Comparison of ENCODE assay signal across 8 cellular contexts in genomic region chr6:130697661-130698535, GRCh38.
DNase-seq lines count a peak whose midpoint lies in the region; ATAC-seq, FAIRE-seq and TF ChIP-seq lines count a peak whose summit lies in the region.

No MANE protein-coding gene starts in this region.

- FAIRE-seq in kidney (lab: Jason Lieb, UNC), result no peak

- no peak overlapping the region for H3K4me3 ChIP-seq in astrocyte of the cerebellum (ENCODE audit: low read depth, low read length)
- H3K4me3 ChIP-seq in kidney (ENCODE audit: low read length in 2 of 2), result no peak overlapping the region

- peak; percentile 88 for TF ChIP-seq CTCF in astrocyte of the cerebellum (IDR thresholded peaks at IDR 0.05; ENCODE audit: low read depth, low read length, missing control alignments)
- TF ChIP-seq CTCF in kidney (IDR thresholded peaks at IDR 0.05; ENCODE audit: borderline replicate concordance, extremely low read depth, insufficient read depth), result peak; percentile 66

- ATAC-seq in GM19468 (IDR thresholded peaks at IDR 0.05; ENCODE audit: extremely low read depth, unreplicated experiment), result peak; percentile 52
- peak; percentile 94 for ATAC-seq in HG03565 (IDR thresholded peaks at IDR 0.05; ENCODE audit: unreplicated experiment)

- no peak overlapping the region for H3K9ac ChIP-seq in kidney (ENCODE audit: low read length in 2 of 2)

- no peak overlapping the region for H3K27ac ChIP-seq in kidney (ENCODE audit: low read depth in 2 of 2, low read length in 2 of 2)

- H3K36me3 ChIP-seq in kidney (ENCODE audit: control insufficient read depth in 1 of 2, insufficient read depth in 2 of 2, low read length in 2 of 2), result no peaks in the 10 kb centered on the region

- in situ Hi-C loops in astrocyte of the cerebellum (cut with HindIII; ENCODE audit: low sequenced_read_pairs), result no loop called here

- no peaks in the 10 kb centered on the region for H3K4me1 ChIP-seq in kidney (ENCODE audit: control insufficient read depth in 1 of 2, insufficient read depth in 1 of 2, low read depth in 1 of 2, low read length in 2 of 2)

- peak; percentile 4 for DNase-seq in DMS153 treated with DMSO at 0.1 percent for 48 hours (lab: John Stamatoyannopoulos, UW; ENCODE audit: unreplicated experiment)
- peak; percentile 17 for DNase-seq in T follicular helper cell (ENCODE audit: low read depth)
- DNase-seq in astrocyte of the cerebellum (ENCODE audit: low read depth), result peak; percentile 45
- no peak for DNase-seq in kidney
- peak; percentile 36 to 38 for DNase-seq in stimulated activated CD4-positive, alpha-beta T cell treated with anti-CD3 and anti-CD28 coated beads, Interleukin-4, amount 100 ng/mL, for 48 hours (ENCODE audit: low read depth in 2 of 2)
- no peak for DNase-seq in NCI-H2029 (lab: John Stamatoyannopoulos, UW)

- H3K9me3 ChIP-seq in kidney (ENCODE audit: control insufficient read depth in 1 of 2, low read length in 2 of 2), result no peaks in the 10 kb centered on the region

- intact Hi-C loops in kidney (cut with DNase I), result loop anchor here (10.0 kb wide), 2 partner anchors 333 to 373 kb away; partner anchors contain the start of gene TMEM200A

Comparison
In these comparisons a context has a peak if more than half of its experiments do, and no peak if none do; other contexts are left out.
1. DNase-seq: peak in DMS153 treated with DMSO at 0.1 percent for 48 hours (single experiment), T follicular helper cell (single experiment), astrocyte of the cerebellum (single experiment) and stimulated activated CD4-positive, alpha-beta T cell treated with anti-CD3 and anti-CD28 coated beads, Interleukin-4, amount 100 ng/mL, for 48 hours (2 of 2); none in kidney (single experiment) and NCI-H2029 (single experiment).